ENCODE assay signal across 8 cellular contexts in genomic region chr12:54418441-54419087, GRCh38. TPM values are rescaled to one million over a fixed set of nuclear protein-coding genes. Genes with fewer than 3 reads are reported as not detected.
DNase-seq lines count a peak whose midpoint lies in the region; ATAC-seq, FAIRE-seq and TF ChIP-seq lines count a peak whose summit lies in the region.

No MANE protein-coding gene starts in this region.

- peaks cover 28% of the 10 kb centered on the region for H4K20me1 ChIP-seq in osteoblast (ENCODE audit: insufficient read depth, low read length)

- peak overlapping the region; percentile 85 for H3K4me2 ChIP-seq in osteoblast (ENCODE audit: insufficient read depth, low read length)

- intact Hi-C loops in esophagus squamous epithelium (cut with DNase I), result no loop called here

- TF ChIP-seq POLR2A in esophagus squamous epithelium (IDR thresholded peaks at IDR 0.05), result no peak

- H3K27ac Mint-ChIP-seq in CD4-positive, CD25-positive, alpha-beta regulatory T cell, result peak overlapping the region; percentile 88 to 97 (median 96)

- peaks cover 65% of the 10 kb centered on the region for H3K4me1 ChIP-seq in CD4-positive, CD25-positive, alpha-beta regulatory T cell (ENCODE audit: control insufficient read depth, insufficient read depth, low read length, poor library complexity, severe bottlenecking)
- H3K4me1 ChIP-seq in esophagus squamous epithelium (peaks cover 9 to 98% (median 29%) of the 10 kb centered on the region in 3 donors), osteoblast (ENCODE audit: insufficient read depth, low read length) (peaks cover 76% of the 10 kb centered on the region)

- peaks cover 64% of the 10 kb centered on the region for H3K79me2 ChIP-seq in osteoblast (ENCODE audit: insufficient read depth, low read length)

- peak overlapping the region; percentile 88 for H3K27ac ChIP-seq in CD4-positive, CD25-positive, alpha-beta regulatory T cell (ENCODE audit: insufficient read depth, low read length, poor library complexity, severe bottlenecking)
- peak overlapping the region; percentile 94 for H3K27ac ChIP-seq in RWPE1
- peak overlapping the region; percentile 85 to 96 (median 94) for H3K27ac ChIP-seq in esophagus squamous epithelium
- peak overlapping the region; percentile 90 for H3K27ac ChIP-seq in osteoblast (ENCODE audit: low read depth, low read length)

- CTCF ChIA-PET in RWPE1 (lab: Yijun Ruan, JAX), result interaction anchor here (1.3 to 2.6 kb wide), 2 partner anchors 15 to 19 kb away, joined by 5 to 23 read pairs; no protein-coding TSS in a partner anchor

- no peaks in the 10 kb centered on the region for H3K9me3 Mint-ChIP-seq in CD4-positive, CD25-positive, alpha-beta regulatory T cell

- H2AFZ ChIP-seq in osteoblast (ENCODE audit: low read length), result no peak overlapping the region

- peak overlapping the region; percentile 92 for H3K4me3 ChIP-seq in CD4-positive, CD25-positive, alpha-beta regulatory T cell (ENCODE audit: low read depth, low read length)
- peak overlapping the region; percentile 57 to 95 (median 76) for H3K4me3 ChIP-seq in esophagus squamous epithelium
- peak overlapping the region; percentile 80 for H3K4me3 ChIP-seq in osteoblast (ENCODE audit: insufficient read depth, low read length)

- no peaks in the 10 kb centered on the region for H3K36me3 ChIP-seq in CD4-positive, CD25-positive, alpha-beta regulatory T cell (ENCODE audit: control insufficient read depth, insufficient read depth, low read length)
- H3K36me3 ChIP-seq in esophagus squamous epithelium (no peaks in the 10 kb centered on the region), osteoblast (ENCODE audit: insufficient read depth, low read length) (peaks cover 6% of the 10 kb centered on the region)

- ATAC-seq in CD4-positive, CD25-positive, alpha-beta regulatory T cell (ENCODE audit: low read depth in 2 of 2), result no peak

- WGBS in esophagus squamous epithelium, 2 donors, result 3 to 16% methylated on average over 5 to 19 of the region's 35 CpGs

- FAIRE-seq in frontal cortex (lab: Jason Lieb, UNC), result no peak

- no peaks in the 10 kb centered on the region for H3K9me3 ChIP-seq in CD4-positive, CD25-positive, alpha-beta regulatory T cell (ENCODE audit: control insufficient read depth in 2 of 2, low read length in 2 of 2)
- H3K9me3 ChIP-seq in esophagus squamous epithelium (no peaks in the 10 kb centered on the region), osteoblast (ENCODE audit: low read depth, low read length) (no peaks in the 10 kb centered on the region)

- H3K4me1 Mint-ChIP-seq in CD4-positive, CD25-positive, alpha-beta regulatory T cell, result peaks cover 0 to 84% (median 31%) of the 10 kb centered on the region in 4 donors

- POLR2A ChIA-PET in RWPE1 (lab: Yijun Ruan, JAX; ENCODE audit: low non-redundant PET), result no interaction called here

- H3K36me3 Mint-ChIP-seq in CD4-positive, CD25-positive, alpha-beta regulatory T cell, result no peaks in the 10 kb centered on the region

- peaks cover 29% of the 10 kb centered on the region for H3K27me3 Mint-ChIP-seq in CD4-positive, CD25-positive, alpha-beta regulatory T cell

- no peaks in the 10 kb centered on the region for H3K27me3 ChIP-seq in CD4-positive, CD25-positive, alpha-beta regulatory T cell (ENCODE audit: control insufficient read depth, insufficient read depth, low read length)
- H3K27me3 ChIP-seq in esophagus squamous epithelium (peaks cover 0 to 56% (median 0%) of the 10 kb centered on the region in 4 donors), osteoblast (ENCODE audit: insufficient read depth, low read length) (no peaks in the 10 kb centered on the region)

- no peak for TF ChIP-seq CTCF in RWPE1 (conservative IDR thresholded peaks at IDR 0.05; ENCODE audit: low read depth)
- TF ChIP-seq CTCF in esophagus squamous epithelium (IDR thresholded peaks at IDR 0.05), result no peak
- TF ChIP-seq CTCF in osteoblast (IDR thresholded peaks at IDR 0.05; ENCODE audit: extremely low read depth, low read depth, low read length), result no peak

- H3K4me3 Mint-ChIP-seq in CD4-positive, CD25-positive, alpha-beta regulatory T cell, result peak overlapping the region; percentile 86 to 93 (median 91)

- DNase-seq in CD4-positive, CD25-positive, alpha-beta regulatory T cell, result no peak
- DNase-seq in RWPE1 (ENCODE audit: low spot score) (no peak), esophagus squamous epithelium (lab: John Stamatoyannopoulos, UW) (no peak), osteoblast (ENCODE audit: insufficient read length, low spot score, missing footprints) (no peak), NCI-H2196 (lab: John Stamatoyannopoulos, UW; ENCODE audit: unreplicated experiment) (no peak), frontal cortex (ENCODE audit: low spot score in 2 of 2) (no peak), NCI-H1436 treated with DMSO at 0.1 percent for 48 hours (lab: John Stamatoyannopoulos, UW) (no peak)
- no peak for DNase-seq in stimulated activated CD4-positive, alpha-beta T cell treated with anti-CD3 and anti-CD28 coated beads, Interleukin-15, amount 100 ng/mL, for 24 hours

RNA-seq across cellular contexts. Expression of gene ITGA5, which starts 0.5 kb away (rescaled TPM):
- 57.4 TPM for total RNA-seq in CD4-positive, CD25-positive, alpha-beta regulatory T cell
- 10 to 100 TPM; 18.6 to 31.8 (median 23.7) TPM for polyA plus RNA-seq in CD4-positive, CD25-positive, alpha-beta regulatory T cell
- total RNA-seq in esophagus squamous epithelium (100 to 1,000 TPM in 1 of 4 donors, 10 to 100 TPM in 2, 1 to 10 TPM in 1; 7.5 to 112 (median 37.3) TPM), osteoblast (336 and 401 TPM in 2 replicates), frontal cortex (3.7 TPM)

RNA-seq across cellular contexts. Expression of gene ZNF385A, which starts 34.0 kb away (rescaled TPM):
- 0.86 TPM for total RNA-seq in CD4-positive, CD25-positive, alpha-beta regulatory T cell
- polyA plus RNA-seq in CD4-positive, CD25-positive, alpha-beta regulatory T cell, result under 1 TPM in 2 of 4 donors, not detected in 2; 0.14 to 0.17 TPM
- total RNA-seq in esophagus squamous epithelium (100 to 1,000 TPM in 1 of 4 donors, 10 to 100 TPM in 3; 25.2 to 106 (median 37.8) TPM), osteoblast (0.72 and 0.88 TPM in 2 replicates), frontal cortex (1.2 TPM)

RNA-seq across cellular contexts. Expression of gene GPR84, which starts 54.3 kb away (rescaled TPM):
- not detected for total RNA-seq in CD4-positive, CD25-positive, alpha-beta regulatory T cell
- not detected for polyA plus RNA-seq in CD4-positive, CD25-positive, alpha-beta regulatory T cell
- total RNA-seq in esophagus squamous epithelium (under 1 TPM in 1 of 4 donors, not detected in 3; 0.38 TPM), osteoblast (0.36 TPM in 1 of 2 replicates, not detected in the other), frontal cortex (not detected)

RNA-seq across cellular contexts. Expression of gene GTSF1, which starts 54.8 kb away (rescaled TPM):
- 3.0 TPM for total RNA-seq in CD4-positive, CD25-positive, alpha-beta regulatory T cell
- polyA plus RNA-seq in CD4-positive, CD25-positive, alpha-beta regulatory T cell, result 10 to 100 TPM; 12.7 to 30.3 (median 18.4) TPM
- total RNA-seq in esophagus squamous epithelium, result 1 to 10 TPM in 1 of 4 donors, not detected in 3; 1.6 TPM
- not detected in 2 replicates for total RNA-seq in osteoblast
- total RNA-seq in frontal cortex, result not detected

Comparison
In these comparisons a context has a peak if more than half of its experiments do, and no peak if none do; other contexts are left out.
1. RNA of gene ZNF385A, which starts 34.0 kb away (total RNA-seq): 25.2 to 106 TPM in esophagus squamous epithelium; 1.2 TPM in frontal cortex (single experiment), 0.86 TPM in CD4-positive, CD25-positive, alpha-beta regulatory T cell (single experiment) and 0.72 to 0.88 TPM in osteoblast; every median in the first group is over 10 times any median in the second.
2. Peak in every context shown above with its lines, with median percentiles within 50 percentile points of each other: H3K27ac ChIP-seq and H3K4me3 ChIP-seq.